ENCODE assay signal across 17 cellular contexts in the genomic region with DNA sequence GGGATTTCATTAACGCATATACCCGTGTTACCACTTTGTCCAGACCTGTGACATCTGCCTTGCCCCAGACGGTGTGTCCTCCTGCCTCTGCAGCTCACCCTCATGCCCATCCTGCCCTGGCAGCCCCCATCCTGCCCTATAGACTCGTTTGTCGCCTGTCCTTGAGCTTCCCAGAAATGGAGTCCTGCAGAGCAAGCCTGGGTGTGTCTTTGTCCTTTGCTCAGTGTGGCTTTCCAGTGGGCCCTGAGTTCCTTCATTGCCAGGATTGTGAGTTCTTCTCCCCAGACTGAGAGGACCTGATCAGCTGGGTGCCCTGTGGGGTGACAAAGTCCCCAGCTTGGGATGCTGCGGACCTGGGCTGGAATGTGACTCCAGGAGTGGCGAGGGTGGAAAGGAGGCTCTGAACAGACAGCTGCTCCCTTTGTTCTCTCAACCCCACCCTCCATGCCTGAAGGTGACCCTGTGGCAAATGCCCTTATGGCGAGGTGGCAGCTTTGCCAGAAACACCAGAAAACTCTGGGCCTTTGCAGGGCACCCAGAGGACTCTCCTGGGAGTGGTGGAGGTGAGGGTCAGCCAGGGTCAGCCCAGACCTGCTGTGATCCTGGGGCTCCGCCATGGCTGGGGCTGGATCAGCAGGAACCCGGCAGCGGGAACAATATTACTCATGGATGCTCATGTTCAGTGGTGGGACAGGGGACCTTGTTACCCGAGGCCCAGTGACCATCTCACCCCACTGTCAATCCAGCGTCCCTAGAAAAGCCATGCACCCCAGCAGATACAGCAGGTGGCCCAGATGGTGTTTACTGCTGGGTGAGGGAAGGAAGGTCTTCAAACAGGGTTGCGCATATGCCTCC. TPM values are rescaled to one million over a fixed set of nuclear protein-coding genes. Genes with fewer than 3 reads are reported as not detected.
"Had no signal": no experiment of that assay in that cellular context is flagged by ENCODE, and none has a peak within 500 bp of the region (broad histone marks: within the 10 kb centered on the region; RNA-seq: fewer than 3 reads in every experiment).

No MANE protein-coding gene starts in this region.

- H3K27ac Mint-ChIP-seq: activated naive CD8-positive, alpha-beta T cell; endodermal cell; T-helper 2 cell treated with Interferon-gamma antibody and Interleukin-4, amounts not matched to agents 5 μg/mL and 100 μg/mL, for 36 hours had no signal

- H3K36me3 ChIP-seq: right atrium auricular region had no signal

- H3K9me3 Mint-ChIP-seq: brain; endodermal cell; T-helper 2 cell treated with Interferon-gamma antibody and Interleukin-4, amounts not matched to agents 5 μg/mL and 100 μg/mL, for 36 hours had no signal

- H3K36me3 Mint-ChIP-seq: activated naive CD8-positive, alpha-beta T cell; brain had no signal

- DNase-seq: activated CD4-positive, alpha-beta T cell treated with anti-CD3 and anti-CD28 coated beads, Interleukin-2, amount 50 U/mL, for 4 hours; activated CD4-positive, CD25-positive, alpha-beta regulatory T cell treated with anti-CD3 and anti-CD28 coated beads, Interleukin-2, amount 50 U/mL, for 72 hours; activated effector memory CD4-positive, alpha-beta T cell treated with anti-CD3 and anti-CD28 coated beads, Interleukin-2, amount 50 U/mL, for 16 hours; activated T-cell treated with anti-CD3 and anti-CD28 coated beads, Interleukin-2, amount 50 U/mL, for 1 hour; amygdala; cerebellar nuclear complex; dermis blood vessel endothelial cell; endodermal cell; glutamatergic neuron; mesendoderm had no signal

- H3K4me2 ChIP-seq: smooth muscle cell had no signal

- H3K4me3 ChIP-seq: right atrium auricular region, smooth muscle cell, tibial nerve had no signal

- H3K27ac ChIP-seq: right atrium auricular region had no signal

- H3K27me3 ChIP-seq: right atrium auricular region, tibial nerve had no signal

- H3K9me3 ChIP-seq: right atrium auricular region, tibial nerve had no signal

- H3K4me3 Mint-ChIP-seq: activated naive CD8-positive, alpha-beta T cell; endodermal cell; T-helper 2 cell treated with Interferon-gamma antibody and Interleukin-4, amounts not matched to agents 5 μg/mL and 100 μg/mL, for 36 hours had no signal

RNA-seq across cellular contexts. Expression of a gene that starts 34.5 kb away (rescaled TPM):
- total RNA-seq: dermis blood vessel endothelial cell, endodermal cell, fibroblast of villous mesenchyme, right atrium auricular region, smooth muscle cell had no signal

RNA-seq across cellular contexts. Expression of a gene that starts 48.6 kb away (rescaled TPM):
- total RNA-seq: dermis blood vessel endothelial cell, fibroblast of villous mesenchyme, right atrium auricular region, smooth muscle cell, tibial nerve had no signal
